ENCODE assay signal across 8 cellular contexts in genomic region chr1:145885738-145886287, GRCh38. TPM values are rescaled to one million over a fixed set of nuclear protein-coding genes. Genes with fewer than 3 reads are reported as not detected.
A peak's percentile ranks its signal among the peaks of the same experiment; 100 is the strongest.
DNase-seq lines count a peak whose midpoint lies in the region; ATAC-seq and TF ChIP-seq lines count a peak whose summit lies in the region.

TSS of gene ANKRD35 (minus strand) at chr1:145885866. CDS start at chr1:145885758, 108 bp downstream.

- peak; percentile 99 for ATAC-seq in HCT116

- H3K79me2 ChIP-seq in HCT116 (ENCODE audit: insufficient read depth, low read length) = no peaks in the 10 kb centered on the region

- TF ChIP-seq POLR2A in HCT116 (IDR thresholded peaks at IDR 0.05; ENCODE audit: borderline replicate concordance, extremely low read depth, insufficient read depth, insufficient read length) = no peak

- H4K20me1 ChIP-seq in HCT116 (ENCODE audit: insufficient read depth) = no peaks in the 10 kb centered on the region

- H3K4me2 ChIP-seq in HCT116 (ENCODE audit: low read length) = peak within 1 kb of the TSS; percentile 72

- RAD21 ChIA-PET in HCT116 (lab: Charles Lee; ENCODE audit: low non-redundant PET in 1 of 2, low total read pairs in 2 of 2, uncharacterized antibody in 2 of 2, unreplicated experiment in 2 of 2) = no interaction called here

- in situ Hi-C loops in G401 (cut with HindIII; ENCODE audit: low sequenced_read_pairs) (no loop called here), SK-MEL-5 (cut with HindIII; ENCODE audit: low pct_unique_long_range_greater_than_20kb, low sequenced_read_pairs) (no loop called here)

- CTCF ChIA-PET in HCT116 (lab: Charles Lee) = no interaction called here

- intact Hi-C loops in HCT116 (cut with micrococcal nuclease) = no loop called here

- H3K9me3 ChIP-seq in HCT116 (ENCODE audit: control insufficient read depth in 1 of 2, insufficient read depth in 1 of 2, low read depth in 1 of 2, low read length in 2 of 2) (no peaks in the 10 kb centered on the region), MG63 (no peaks in the 10 kb centered on the region)

- peak within 1 kb of the TSS; percentile 22 to 46; a peak in 3 of 4 replicates for H3K4me3 ChIP-seq in HCT116 (replicated peaks in 1 of 2; ENCODE audit: low read depth in 1 of 2, low read length in 2 of 2)
- H3K4me3 ChIP-seq in MG63 = peak within 1 kb of the TSS; percentile 62

- DNase-seq in G401 (ENCODE audit: low spot score) (peak; percentile 90), HCT116 (ENCODE audit: low read depth, low spot score) (peak; percentile 22), MG63 (peak; percentile 86), SK-MEL-5 (ENCODE audit: low read depth, low spot score) (peak; percentile 86), globus pallidus (ENCODE audit: low spot score) (peak; percentile 77), nucleus accumbens (lab: John Stamatoyannopoulos, UW) (peak in 53 of 56 donors; percentile 5 to 88 (median 72)), stromal cell of bone marrow (ENCODE audit: low read depth) (peak; percentile 45)
- peak; percentile 92 for DNase-seq in activated naive CD4-positive, alpha-beta T cell treated with Interleukin-2 at 50 U/mL for 16 hours

- no TSS peak for BruUV-seq in HCT116 (replicated peaks; lab: Mats Ljungman, UMichigan)

- no peak for TF ChIP-seq CTCF in HCT116 (IDR thresholded peaks at IDR 0.05 in 2 of 3, conservative IDR thresholded peaks at IDR 0.05 in 1 of 3; ENCODE audit: borderline replicate concordance in 1 of 3, insufficient read depth in 1 of 3, low read depth in 2 of 3, low read length in 2 of 3)

- no peak within 1 kb of the TSS for H3K9ac ChIP-seq in HCT116 (ENCODE audit: low read length)

- peak within 1 kb of the TSS; percentile 84 for H2AFZ ChIP-seq in HCT116 (ENCODE audit: low read depth, low read length, poor library complexity, severe bottlenecking)

- H3K36me3 ChIP-seq in HCT116 (ENCODE audit: control insufficient read depth in 1 of 2, insufficient read depth in 2 of 2, low read length in 2 of 2) = no peaks in the 10 kb centered on the region
- no peaks in the 10 kb centered on the region for H3K36me3 ChIP-seq in MG63

- peaks cover 6 to 22% of the 10 kb centered on the region in 2 experiments for H3K4me1 ChIP-seq in HCT116 (ENCODE audit: control insufficient read depth in 1 of 2, insufficient read depth in 2 of 2, low read length in 2 of 2)

- no peak for TF ChIP-seq RAD21 in HCT116 (IDR thresholded peaks at IDR 0.05; ENCODE audit: low read depth)

- H3K27me3 ChIP-seq in HCT116 (ENCODE audit: insufficient read depth, low read length) = peaks cover 7% of the 10 kb centered on the region; the same call in 1 of the 2 replicates
- H3K27me3 ChIP-seq in MG63 = peaks cover 2% of the 10 kb centered on the region

- POLR2A ChIA-PET in HCT116 (lab: Charles Lee) = interaction anchor here (1.2 to 1.4 kb wide), 2 partner anchors 27 to 41 kb away, joined by 3 read pairs; partner anchors contain the start of genes PIAS3 and RBM8A

- no peak within 1 kb of the TSS for H3K27ac ChIP-seq in HCT116 (ENCODE audit: low read depth, low read length)

- no peaks in the 10 kb centered on the region for H3K9me2 ChIP-seq in HCT116 (ENCODE audit: insufficient read depth)

TF ChIP-seq in HCT116, 20 proteins besides CTCF, POLR2A, EP300 and RAD21:
- TF ChIP-seq TCF7L2 (IDR thresholded peaks at IDR 0.05; ENCODE audit: borderline replicate concordance, extremely low read depth, insufficient read depth, insufficient read length) (no peak), EZH2phosphoT487 (IDR thresholded peaks at IDR 0.05; ENCODE audit: borderline replicate concordance) (no peak), YY1 (IDR thresholded peaks at IDR 0.05; ENCODE audit: extremely low read depth, insufficient replicate concordance, low read depth, low read length) (no peak), CEBPB (IDR thresholded peaks at IDR 0.05; ENCODE audit: low read depth) (no peak), EGR1 (IDR thresholded peaks at IDR 0.05; ENCODE audit: low read depth) (no peak), ZBTB33 (IDR thresholded peaks at IDR 0.05; ENCODE audit: extremely low read depth, insufficient replicate concordance, low read length) (no peak), ZFX (IDR thresholded peaks at IDR 0.05) (no peak), ELF1 (IDR thresholded peaks at IDR 0.05; ENCODE audit: borderline replicate concordance, low read depth) (no peak), CBX3 (IDR thresholded peaks at IDR 0.05; ENCODE audit: low read depth) (no peak), JUND (IDR thresholded peaks at IDR 0.05) (no peak)
TF ChIP-seq in HCT116: peak in this region for 0.

RNA-seq across cellular contexts. Expression of gene ANKRD35, which starts in this region (rescaled TPM):
- total RNA-seq in G401 (2014; rRNA removed; shearing (Covaris generic)) = not detected in 2 replicates
- total RNA-seq in HCT116 (2021; ENCODE audit: unreplicated experiment) = not detected
- polyA plus RNA-seq in HCT116 (2012) = 0.03 TPM in 1 of 2 replicates, not detected in the other
- total RNA-seq in MG63 (2014; rRNA removed; shearing (Covaris generic); ENCODE audit: low replicate concordance) = not detected in 2 replicates
- total RNA-seq in SK-MEL-5 (2014; rRNA removed; shearing (Covaris generic)) = not detected in 2 replicates
- polyA plus RNA-seq in SK-MEL-5 (2015; cell fraction: cytosol; rRNA removed) = not detected in 2 replicates
- polyA plus RNA-seq in SK-MEL-5 (2015; cell fraction: nucleus; rRNA removed) = not detected in 2 replicates

Comparison
In these comparisons a context has a peak if more than half of its experiments do, and no peak if none do; other contexts are left out.
1. Peak in DNase-seq in G401; RNA of the gene not detected or under 1 TPM.
2. Peak in DNase-seq, ATAC-seq, H3K4me3 ChIP-seq and H3K4me2 ChIP-seq in HCT116; RNA of the gene not detected or under 1 TPM.
3. Peak in DNase-seq and H3K4me3 ChIP-seq in MG63; RNA of the gene not detected or under 1 TPM.
4. Peak in DNase-seq in SK-MEL-5; RNA of the gene not detected or under 1 TPM.
5. DNase-seq: peak in every context shown above with its lines; median percentile 92 in activated naive CD4-positive, alpha-beta T cell treated with Interleukin-2 at 50 U/mL for 16 hours; 90 in G401; 86 in MG63; 86 in SK-MEL-5; 77 in globus pallidus; 72 in nucleus accumbens; 45 in stromal cell of bone marrow; 22 in HCT116.